Comparison of ENCODE assay signal across 1 cellular context in the genomic region with DNA sequence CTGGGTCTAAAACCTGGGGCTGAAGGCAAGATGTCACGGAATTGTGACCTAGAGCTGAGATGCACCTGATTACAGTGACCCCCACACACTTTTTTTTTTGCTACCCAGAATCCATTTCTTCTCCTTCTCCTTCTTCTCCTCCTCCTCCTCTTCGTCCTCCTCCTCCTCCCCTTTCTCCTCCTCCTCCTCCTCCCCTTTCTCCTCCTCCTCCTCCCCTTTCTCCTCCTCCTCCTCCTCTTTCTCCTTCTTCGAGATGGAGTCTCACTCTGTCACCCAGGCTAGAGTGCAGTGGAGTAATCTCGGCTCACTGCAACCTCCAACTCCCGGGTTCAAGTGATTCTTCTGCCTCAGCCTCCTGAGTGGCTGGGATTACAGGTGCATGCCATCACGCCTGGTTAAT.
TF ChIP-seq lines count a peak whose summit lies in the region.

No MANE protein-coding gene starts in this region.

TF ChIP-seq in HEK293, 187 proteins besides CTCF, POLR2A, EP300 and RAD21:
- TF ChIP-seq ZFP37 (tag by site-specific recombination; IDR thresholded peaks at IDR 0.05) (no peak), ZNF239 (tag by site-specific recombination; IDR thresholded peaks at IDR 0.05) (no peak), EGR2 (tag by site-specific recombination; IDR thresholded peaks at IDR 0.05; ENCODE audit: low read depth) (peak; percentile 20; the same call in 1 of the 2 replicates), ZNF529 (tag by site-specific recombination; IDR thresholded peaks at IDR 0.05; ENCODE audit: insufficient replicate concordance) (no peak), ZNF785 (tag by site-specific recombination; IDR thresholded peaks at IDR 0.05) (no peak), MZF1 (tag by site-specific recombination; IDR thresholded peaks at IDR 0.05; ENCODE audit: borderline replicate concordance) (no peak), ZNF830 (tag by site-specific recombination; IDR thresholded peaks at IDR 0.05; ENCODE audit: low read depth) (no peak), ZNF138 (tag by site-specific recombination; IDR thresholded peaks at IDR 0.05; ENCODE audit: borderline replicate concordance) (no peak), KLF9 (tag by site-specific recombination; IDR thresholded peaks at IDR 0.05; ENCODE audit: low read depth) (no peak), ZNF701 (tag by site-specific recombination; IDR thresholded peaks at IDR 0.05) (no peak), ZNF561 (tag by site-specific recombination; IDR thresholded peaks at IDR 0.05; ENCODE audit: borderline replicate concordance) (no peak), WT1 (tag by site-specific recombination; IDR thresholded peaks at IDR 0.05) (no peak)
- TF ChIP-seq, protein P1, sequence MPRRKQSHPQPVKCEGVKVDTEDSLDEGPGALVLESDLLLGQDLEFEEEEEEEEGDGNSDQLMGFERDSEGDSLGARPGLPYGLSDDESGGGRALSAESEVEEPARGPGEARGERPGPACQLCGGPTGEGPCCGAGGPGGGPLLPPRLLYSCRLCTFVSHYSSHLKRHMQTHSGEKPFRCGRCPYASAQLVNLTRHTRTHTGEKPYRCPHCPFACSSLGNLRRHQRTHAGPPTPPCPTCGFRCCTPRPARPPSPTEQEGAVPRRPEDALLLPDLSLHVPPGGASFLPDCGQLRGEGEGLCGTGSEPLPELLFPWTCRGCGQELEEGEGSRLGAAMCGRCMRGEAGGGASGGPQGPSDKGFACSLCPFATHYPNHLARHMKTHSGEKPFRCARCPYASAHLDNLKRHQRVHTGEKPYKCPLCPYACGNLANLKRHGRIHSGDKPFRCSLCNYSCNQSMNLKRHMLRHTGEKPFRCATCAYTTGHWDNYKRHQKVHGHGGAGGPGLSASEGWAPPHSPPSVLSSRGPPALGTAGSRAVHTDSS (tag by site-specific recombination; IDR thresholded peaks at IDR 0.05), result peak; percentile 58; the same call in 1 of the 2 replicates
- TF ChIP-seq, protein P2, sequence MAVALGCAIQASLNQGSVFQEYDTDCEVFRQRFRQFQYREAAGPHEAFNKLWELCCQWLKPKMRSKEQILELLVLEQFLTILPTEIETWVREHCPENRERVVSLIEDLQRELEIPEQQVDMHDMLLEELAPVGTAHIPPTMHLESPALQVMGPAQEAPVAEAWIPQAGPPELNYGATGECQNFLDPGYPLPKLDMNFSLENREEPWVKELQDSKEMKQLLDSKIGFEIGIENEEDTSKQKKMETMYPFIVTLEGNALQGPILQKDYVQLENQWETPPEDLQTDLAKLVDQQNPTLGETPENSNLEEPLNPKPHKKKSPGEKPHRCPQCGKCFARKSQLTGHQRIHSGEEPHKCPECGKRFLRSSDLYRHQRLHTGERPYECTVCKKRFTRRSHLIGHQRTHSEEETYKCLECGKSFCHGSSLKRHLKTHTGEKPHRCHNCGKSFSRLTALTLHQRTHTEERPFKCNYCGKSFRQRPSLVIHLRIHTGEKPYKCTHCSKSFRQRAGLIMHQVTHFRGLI (tag by site-specific recombination; IDR thresholded peaks at IDR 0.05), result no peak
TF ChIP-seq in HEK293: peak in this region for 2.
